In the genomic region with DNA sequence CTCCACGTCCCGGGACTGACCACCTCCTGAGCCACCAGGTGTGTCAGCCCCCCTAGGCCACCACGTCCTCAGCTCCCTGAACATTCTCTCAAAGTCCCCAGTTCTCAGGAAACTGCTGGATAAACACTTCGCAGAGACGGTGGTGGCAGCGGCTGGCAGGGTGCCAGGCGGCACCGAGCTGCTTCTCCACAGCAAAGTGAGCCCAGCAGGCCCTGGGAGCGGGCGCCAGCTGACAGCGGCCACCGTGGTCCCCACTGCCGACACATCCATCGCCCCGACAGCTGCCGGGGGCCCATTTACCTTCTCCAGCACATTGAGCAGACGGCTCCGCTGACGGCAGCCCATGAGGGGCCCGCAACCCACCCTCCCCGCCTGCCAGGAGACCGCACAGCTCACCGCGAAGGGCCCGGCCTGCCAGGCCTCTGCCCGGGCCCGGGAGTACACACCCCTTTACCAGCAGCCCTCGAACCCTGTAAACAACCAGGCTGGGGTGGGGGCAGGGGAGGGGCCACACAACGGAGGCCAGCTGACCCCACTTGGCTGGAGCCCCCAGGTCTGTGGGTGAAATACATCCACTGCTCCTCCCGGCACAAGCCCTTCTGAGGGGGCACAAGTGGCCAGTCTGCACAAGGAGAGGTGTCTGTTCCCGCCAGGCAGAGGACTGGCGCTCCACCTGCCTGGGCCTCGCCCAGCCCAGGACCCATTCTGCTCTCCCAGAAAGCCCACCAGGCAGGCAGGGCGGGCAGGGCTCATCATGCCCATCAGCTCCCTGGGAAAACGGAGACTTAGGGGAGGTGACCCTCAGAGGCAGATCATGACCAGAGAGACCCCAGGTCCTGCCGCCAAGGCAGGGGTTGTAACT, we compare ENCODE assay signal across 1 cellular context.
TF ChIP-seq lines count a peak whose summit lies in the region.

No MANE protein-coding gene starts in this region.

TF ChIP-seq in GM23338, 12 proteins besides CTCF, POLR2A, EP300 and RAD21 (continued from another document):
- TF ChIP-seq, protein P1, sequence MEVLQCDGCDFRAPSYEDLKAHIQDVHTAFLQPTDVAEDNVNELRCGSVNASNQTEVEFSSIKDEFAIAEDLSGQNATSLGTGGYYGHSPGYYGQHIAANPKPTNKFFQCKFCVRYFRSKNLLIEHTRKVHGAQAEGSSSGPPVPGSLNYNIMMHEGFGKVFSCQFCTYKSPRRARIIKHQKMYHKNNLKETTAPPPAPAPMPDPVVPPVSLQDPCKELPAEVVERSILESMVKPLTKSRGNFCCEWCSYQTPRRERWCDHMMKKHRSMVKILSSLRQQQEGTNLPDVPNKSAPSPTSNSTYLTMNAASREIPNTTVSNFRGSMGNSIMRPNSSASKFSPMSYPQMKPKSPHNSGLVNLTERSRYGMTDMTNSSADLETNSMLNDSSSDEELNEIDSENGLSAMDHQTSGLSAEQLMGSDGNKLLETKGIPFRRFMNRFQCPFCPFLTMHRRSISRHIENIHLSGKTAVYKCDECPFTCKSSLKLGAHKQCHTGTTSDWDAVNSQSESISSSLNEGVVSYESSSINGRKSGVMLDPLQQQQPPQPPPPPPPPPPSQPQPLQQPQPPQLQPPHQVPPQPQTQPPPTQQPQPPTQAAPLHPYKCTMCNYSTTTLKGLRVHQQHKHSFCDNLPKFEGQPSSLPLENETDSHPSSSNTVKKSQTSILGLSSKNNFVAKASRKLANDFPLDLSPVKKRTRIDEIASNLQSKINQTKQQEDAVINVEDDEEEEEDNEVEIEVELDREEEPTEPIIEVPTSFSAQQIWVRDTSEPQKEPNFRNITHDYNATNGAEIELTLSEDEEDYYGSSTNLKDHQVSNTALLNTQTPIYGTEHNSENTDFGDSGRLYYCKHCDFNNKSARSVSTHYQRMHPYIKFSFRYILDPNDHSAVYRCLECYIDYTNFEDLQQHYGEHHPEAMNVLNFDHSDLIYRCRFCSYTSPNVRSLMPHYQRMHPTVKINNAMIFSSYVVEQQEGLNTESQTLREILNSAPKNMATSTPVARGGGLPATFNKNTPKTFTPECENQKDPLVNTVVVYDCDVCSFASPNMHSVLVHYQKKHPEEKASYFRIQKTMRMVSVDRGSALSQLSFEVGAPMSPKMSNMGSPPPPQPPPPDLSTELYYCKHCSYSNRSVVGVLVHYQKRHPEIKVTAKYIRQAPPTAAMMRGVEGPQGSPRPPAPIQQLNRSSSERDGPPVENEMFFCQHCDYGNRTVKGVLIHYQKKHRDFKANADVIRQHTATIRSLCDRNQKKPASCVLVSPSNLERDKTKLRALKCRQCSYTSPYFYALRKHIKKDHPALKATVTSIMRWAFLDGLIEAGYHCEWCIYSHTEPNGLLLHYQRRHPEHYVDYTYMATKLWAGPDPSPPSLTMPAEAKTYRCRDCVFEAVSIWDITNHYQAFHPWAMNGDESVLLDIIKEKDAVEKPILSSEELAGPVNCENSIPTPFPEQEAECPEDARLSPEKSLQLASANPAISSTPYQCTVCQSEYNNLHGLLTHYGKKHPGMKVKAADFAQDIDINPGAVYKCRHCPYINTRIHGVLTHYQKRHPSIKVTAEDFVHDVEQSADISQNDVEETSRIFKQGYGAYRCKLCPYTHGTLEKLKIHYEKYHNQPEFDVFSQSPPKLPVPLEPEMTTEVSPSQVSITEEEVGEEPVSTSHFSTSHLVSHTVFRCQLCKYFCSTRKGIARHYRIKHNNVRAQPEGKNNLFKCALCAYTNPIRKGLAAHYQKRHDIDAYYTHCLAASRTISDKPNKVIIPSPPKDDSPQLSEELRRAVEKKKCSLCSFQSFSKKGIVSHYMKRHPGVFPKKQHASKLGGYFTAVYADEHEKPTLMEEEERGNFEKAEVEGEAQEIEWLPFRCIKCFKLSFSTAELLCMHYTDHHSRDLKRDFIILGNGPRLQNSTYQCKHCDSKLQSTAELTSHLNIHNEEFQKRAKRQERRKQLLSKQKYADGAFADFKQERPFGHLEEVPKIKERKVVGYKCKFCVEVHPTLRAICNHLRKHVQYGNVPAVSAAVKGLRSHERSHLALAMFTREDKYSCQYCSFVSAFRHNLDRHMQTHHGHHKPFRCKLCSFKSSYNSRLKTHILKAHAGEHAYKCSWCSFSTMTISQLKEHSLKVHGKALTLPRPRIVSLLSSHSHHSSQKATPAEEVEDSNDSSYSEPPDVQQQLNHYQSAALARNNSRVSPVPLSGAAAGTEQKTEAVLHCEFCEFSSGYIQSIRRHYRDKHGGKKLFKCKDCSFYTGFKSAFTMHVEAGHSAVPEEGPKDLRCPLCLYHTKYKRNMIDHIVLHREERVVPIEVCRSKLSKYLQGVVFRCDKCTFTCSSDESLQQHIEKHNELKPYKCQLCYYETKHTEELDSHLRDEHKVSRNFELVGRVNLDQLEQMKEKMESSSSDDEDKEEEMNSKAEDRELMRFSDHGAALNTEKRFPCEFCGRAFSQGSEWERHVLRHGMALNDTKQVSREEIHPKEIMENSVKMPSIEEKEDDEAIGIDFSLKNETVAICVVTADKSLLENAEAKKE (CRISPR knock-in tag; IDR thresholded peaks at IDR 0.05) = no peak
- TF ChIP-seq, protein P2, sequence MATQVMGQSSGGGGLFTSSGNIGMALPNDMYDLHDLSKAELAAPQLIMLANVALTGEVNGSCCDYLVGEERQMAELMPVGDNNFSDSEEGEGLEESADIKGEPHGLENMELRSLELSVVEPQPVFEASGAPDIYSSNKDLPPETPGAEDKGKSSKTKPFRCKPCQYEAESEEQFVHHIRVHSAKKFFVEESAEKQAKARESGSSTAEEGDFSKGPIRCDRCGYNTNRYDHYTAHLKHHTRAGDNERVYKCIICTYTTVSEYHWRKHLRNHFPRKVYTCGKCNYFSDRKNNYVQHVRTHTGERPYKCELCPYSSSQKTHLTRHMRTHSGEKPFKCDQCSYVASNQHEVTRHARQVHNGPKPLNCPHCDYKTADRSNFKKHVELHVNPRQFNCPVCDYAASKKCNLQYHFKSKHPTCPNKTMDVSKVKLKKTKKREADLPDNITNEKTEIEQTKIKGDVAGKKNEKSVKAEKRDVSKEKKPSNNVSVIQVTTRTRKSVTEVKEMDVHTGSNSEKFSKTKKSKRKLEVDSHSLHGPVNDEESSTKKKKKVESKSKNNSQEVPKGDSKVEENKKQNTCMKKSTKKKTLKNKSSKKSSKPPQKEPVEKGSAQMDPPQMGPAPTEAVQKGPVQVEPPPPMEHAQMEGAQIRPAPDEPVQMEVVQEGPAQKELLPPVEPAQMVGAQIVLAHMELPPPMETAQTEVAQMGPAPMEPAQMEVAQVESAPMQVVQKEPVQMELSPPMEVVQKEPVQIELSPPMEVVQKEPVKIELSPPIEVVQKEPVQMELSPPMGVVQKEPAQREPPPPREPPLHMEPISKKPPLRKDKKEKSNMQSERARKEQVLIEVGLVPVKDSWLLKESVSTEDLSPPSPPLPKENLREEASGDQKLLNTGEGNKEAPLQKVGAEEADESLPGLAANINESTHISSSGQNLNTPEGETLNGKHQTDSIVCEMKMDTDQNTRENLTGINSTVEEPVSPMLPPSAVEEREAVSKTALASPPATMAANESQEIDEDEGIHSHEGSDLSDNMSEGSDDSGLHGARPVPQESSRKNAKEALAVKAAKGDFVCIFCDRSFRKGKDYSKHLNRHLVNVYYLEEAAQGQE (IDR thresholded peaks at IDR 0.05; ENCODE audit: unreplicated experiment) = no peak
- no peak for TF ChIP-seq ZNF331 (CRISPR knock-in tag; IDR thresholded peaks at IDR 0.05; ENCODE audit: low read depth)
- no peak for TF ChIP-seq NANOG (IDR thresholded peaks at IDR 0.05; ENCODE audit: borderline replicate concordance)
- no peak for TF ChIP-seq CREB1 (CRISPR knock-in tag; IDR thresholded peaks at IDR 0.05; ENCODE audit: low read depth)
- no peak for TF ChIP-seq EZH2 (IDR thresholded peaks at IDR 0.05; ENCODE audit: low read depth, unreplicated experiment)
